ENCODE assay signal across 8 cellular contexts in genomic region chr6:33275795-33276580, GRCh38. TPM values are rescaled to one million over a fixed set of nuclear protein-coding genes. Genes with fewer than 3 reads are reported as not detected.
DNase-seq lines count a peak whose midpoint lies in the region; ATAC-seq, FAIRE-seq and TF ChIP-seq lines count a peak whose summit lies in the region.
"Not testable (repeated sequence)": the region's sequence is repeated elsewhere in the genome, so short reads cannot be mapped to it uniquely, and the experiment has no call there.

No MANE protein-coding gene starts in this region.

- H3K9ac ChIP-seq in HUES64 (ENCODE audit: low read depth, low read length): peak overlapping the region; percentile 97
- peak overlapping the region; percentile 42 for H3K9ac ChIP-seq in endodermal cell (ENCODE audit: extremely low read depth, low read length, poor library complexity, severe bottlenecking)
- H3K9ac ChIP-seq in keratinocyte (ENCODE audit: control insufficient read depth, extremely low read depth, insufficient read depth, low read length): peak overlapping the region; percentile 57
- peak overlapping the region; percentile 61 for H3K9ac ChIP-seq in neuronal stem cell (ENCODE audit: low read depth, low read length, poor library complexity)

- not testable (repeated sequence) for H4K8ac ChIP-seq in neuronal stem cell (ENCODE audit: low read depth, low read length)

- H3K4me1 Mint-ChIP-seq in CD4-positive, alpha-beta memory T cell: peaks cover 39 to 92% (median 65%) of the 10 kb centered on the region in 4 donors
- peaks cover 43% of the 10 kb centered on the region for H3K4me1 Mint-ChIP-seq in T-helper 1 cell treated with Interleukin-12 subunit alpha and Interleukin-12 subunit beta and Interleukin-4 antibody, amounts not matched to agents 30 μg/mL and 1 μg/mL, for 36 hours (ENCODE audit: low read depth)
- H3K4me1 Mint-ChIP-seq in activated naive CD8-positive, alpha-beta T cell treated with anti-CD3 and anti-CD28 coated beads, Interleukin-2, amount 50 U/mL, for 24 hours: peaks cover 61% of the 10 kb centered on the region
- H3K4me1 Mint-ChIP-seq in endodermal cell: peaks cover 35% of the 10 kb centered on the region

- H3K79me1 ChIP-seq in neuronal stem cell (ENCODE audit: low read depth, low read length): not testable (repeated sequence)

- not testable (repeated sequence) for H2AFZ ChIP-seq in keratinocyte (ENCODE audit: control insufficient read depth, low read length); neuronal stem cell (ENCODE audit: low read length)

- H2BK5ac ChIP-seq in neuronal stem cell (ENCODE audit: low read length): not testable (repeated sequence)

- peaks cover 73% of the 10 kb centered on the region for H3K4me1 ChIP-seq in CD4-positive, alpha-beta memory T cell (ENCODE audit: insufficient read depth, low read length)
- peaks cover 21% of the 10 kb centered on the region for H3K4me1 ChIP-seq in HUES64 (ENCODE audit: insufficient read depth, low read length)
- H3K4me1 ChIP-seq in endodermal cell (ENCODE audit: control insufficient read depth, insufficient read depth, low read length): not testable (repeated sequence)
- H3K4me1 ChIP-seq in keratinocyte (ENCODE audit: control insufficient read depth, extremely low read depth, insufficient read depth, low read length): peaks cover 31% of the 10 kb centered on the region
- peaks cover 20 to 27% of the 10 kb centered on the region in 2 donors for H3K4me1 ChIP-seq in neuronal stem cell (ENCODE audit: control insufficient read depth in 2 of 2, insufficient read depth in 1 of 2, low read depth in 1 of 2, low read length in 2 of 2)
- H3K4me1 ChIP-seq in suprapubic skin: peaks cover 64% of the 10 kb centered on the region

- not testable (repeated sequence) for H2BK12ac ChIP-seq in neuronal stem cell (ENCODE audit: low read length)

- H3K4me3 Mint-ChIP-seq in CD4-positive, alpha-beta memory T cell: peak overlapping the region; percentile 69 to 92 (median 84)
- H3K4me3 Mint-ChIP-seq in T-helper 1 cell treated with Interleukin-12 subunit alpha and Interleukin-12 subunit beta and Interleukin-4 antibody, amounts not matched to agents 30 μg/mL and 1 μg/mL, for 36 hours: peak overlapping the region; percentile 83
- H3K4me3 Mint-ChIP-seq in activated naive CD8-positive, alpha-beta T cell treated with anti-CD3 and anti-CD28 coated beads, Interleukin-2, amount 50 U/mL, for 24 hours: peak overlapping the region; percentile 99
- peak overlapping the region; percentile 98 for H3K4me3 Mint-ChIP-seq in endodermal cell

- dilution Hi-C loops in keratinocyte (cut with MboI; ENCODE audit: extremely low pct_ligation_motif_present, low sequenced_read_pairs): not testable (repeated sequence)

- not testable (repeated sequence) for H3K23ac ChIP-seq in neuronal stem cell (ENCODE audit: low read depth, low read length, poor library complexity)

- TF ChIP-seq CTCF in endodermal cell (conservative IDR thresholded peaks at IDR 0.05); keratinocyte (optimal IDR thresholded peaks at IDR 0.05 in 1 of 3, IDR thresholded peaks at IDR 0.05 in 1 of 3, conservative IDR thresholded peaks at IDR 0.05 in 1 of 3; ENCODE audit: extremely low read depth in 1 of 3, insufficient read depth in 2 of 3, low read length in 3 of 3); suprapubic skin (IDR thresholded peaks at IDR 0.05): not testable (repeated sequence)

- H3K18ac ChIP-seq in neuronal stem cell (ENCODE audit: low read length): not testable (repeated sequence)

- peaks cover 21 to 73% of the 10 kb centered on the region in 2 donors for H3K36me3 Mint-ChIP-seq in CD4-positive, alpha-beta memory T cell
- H3K36me3 Mint-ChIP-seq in T-helper 1 cell treated with Interleukin-12 subunit alpha and Interleukin-12 subunit beta and Interleukin-4 antibody, amounts not matched to agents 30 μg/mL and 1 μg/mL, for 36 hours (ENCODE audit: low read depth): peaks cover 58% of the 10 kb centered on the region
- peaks cover 54% of the 10 kb centered on the region for H3K36me3 Mint-ChIP-seq in activated naive CD8-positive, alpha-beta T cell treated with anti-CD3 and anti-CD28 coated beads, Interleukin-2, amount 50 U/mL, for 24 hours (ENCODE audit: low read depth)
- H3K36me3 Mint-ChIP-seq in endodermal cell (ENCODE audit: low read depth): peaks cover 58% of the 10 kb centered on the region

- peaks cover 36% of the 10 kb centered on the region for H4K20me1 ChIP-seq in keratinocyte (ENCODE audit: control insufficient read depth, extremely low read depth, insufficient read depth, low read length)

- H3K27ac ChIP-seq in CD4-positive, alpha-beta memory T cell (ENCODE audit: low read depth, low read length): peak overlapping the region; percentile 82
- H3K27ac ChIP-seq in HUES64 (ENCODE audit: low read depth, low read length) (peak overlapping the region; percentile 97), endodermal cell (ENCODE audit: low read depth, low read length) (peak overlapping the region; percentile 77), keratinocyte (ENCODE audit: control insufficient read depth, insufficient read depth, low read length) (peak overlapping the region; percentile 8), neuronal stem cell (replicated peaks; ENCODE audit: low read length) (peak overlapping the region; percentile 89), suprapubic skin (peak overlapping the region; percentile 92)

- not testable (repeated sequence) for FAIRE-seq in keratinocyte (lab: Jason Lieb, UNC)

- H3K9me3 ChIP-seq in CD4-positive, alpha-beta memory T cell (ENCODE audit: control insufficient read depth in 1 of 2, low read length in 2 of 2); HUES64 (ENCODE audit: insufficient read depth, low read depth, low read length); endodermal cell (ENCODE audit: control insufficient read depth, low read length); keratinocyte (ENCODE audit: control insufficient read depth, low read depth, low read length); neuronal stem cell (replicated peaks in 1 of 2; ENCODE audit: control insufficient read depth in 2 of 2, insufficient read depth in 1 of 2, low read depth in 1 of 2, low read length in 2 of 2); suprapubic skin: not testable (repeated sequence)

- not testable (repeated sequence) for ATAC-seq in activated naive CD8-positive, alpha-beta T cell treated with anti-CD3 and anti-CD28 coated beads, Interleukin-2, amount 50 U/mL, for 24 hours

- not testable (repeated sequence) for H2BK15ac ChIP-seq in neuronal stem cell (ENCODE audit: low read length)

- H3K36me3 ChIP-seq in CD4-positive, alpha-beta memory T cell (ENCODE audit: insufficient read depth, low read length): peaks cover 41% of the 10 kb centered on the region
- H3K36me3 ChIP-seq in HUES64 (ENCODE audit: insufficient read depth, low read length) (peaks cover 68% of the 10 kb centered on the region), endodermal cell (ENCODE audit: control insufficient read depth, insufficient read depth, low read length) (peaks cover 66% of the 10 kb centered on the region), keratinocyte (ENCODE audit: control insufficient read depth in 2 of 2, extremely low read depth in 1 of 2, insufficient read depth in 2 of 2, low read length in 2 of 2) (peaks cover 30 to 51% of the 10 kb centered on the region in 2 experiments), neuronal stem cell (replicated peaks in 1 of 2; ENCODE audit: control insufficient read depth in 2 of 2, insufficient read depth in 2 of 2, low read length in 2 of 2) (peaks cover 44 to 77% of the 10 kb centered on the region in 2 donors), suprapubic skin (peaks cover 50% of the 10 kb centered on the region)

- not testable (repeated sequence) for H4K91ac ChIP-seq in neuronal stem cell (ENCODE audit: low read depth, low read length, poor library complexity)

- WGBS in HUES64: 76% methylated on average over 12 of the region's 16 CpGs
- WGBS in endodermal cell (ENCODE audit: insufficient coverage in 1 of 2, insufficient read length in 1 of 2), 2 experiments: 80 to 88% methylated on average over 5 to 16 of the region's 16 CpGs
- WGBS in neuronal stem cell (ENCODE audit: extremely low coverage in 2 of 2, insufficient read length in 2 of 2, insufficient replicate concordance in 1 of 2), 2 donors: no CpG with 5 or more reads among the region's 16 CpGs
- WGBS in suprapubic skin: 67% methylated on average over 16 of the region's 16 CpGs

- H3K27me3 Mint-ChIP-seq in CD4-positive, alpha-beta memory T cell; T-helper 1 cell treated with Interleukin-12 subunit alpha and Interleukin-12 subunit beta and Interleukin-4 antibody, amounts not matched to agents 30 μg/mL and 1 μg/mL, for 36 hours (ENCODE audit: low read depth); activated naive CD8-positive, alpha-beta T cell treated with anti-CD3 and anti-CD28 coated beads, Interleukin-2, amount 50 U/mL, for 24 hours; endodermal cell (ENCODE audit: insufficient read depth): not testable (repeated sequence)

- H3K9me3 Mint-ChIP-seq in CD4-positive, alpha-beta memory T cell; T-helper 1 cell treated with Interleukin-12 subunit alpha and Interleukin-12 subunit beta and Interleukin-4 antibody, amounts not matched to agents 30 μg/mL and 1 μg/mL, for 36 hours; activated naive CD8-positive, alpha-beta T cell treated with anti-CD3 and anti-CD28 coated beads, Interleukin-2, amount 50 U/mL, for 24 hours; endodermal cell: not testable (repeated sequence)

- peak overlapping the region; percentile 63 to 97 (median 94) for H3K27ac Mint-ChIP-seq in CD4-positive, alpha-beta memory T cell
- peak overlapping the region; percentile 87 for H3K27ac Mint-ChIP-seq in T-helper 1 cell treated with Interleukin-12 subunit alpha and Interleukin-12 subunit beta and Interleukin-4 antibody, amounts not matched to agents 30 μg/mL and 1 μg/mL, for 36 hours
- peak overlapping the region; percentile 100 for H3K27ac Mint-ChIP-seq in activated naive CD8-positive, alpha-beta T cell treated with anti-CD3 and anti-CD28 coated beads, Interleukin-2, amount 50 U/mL, for 24 hours
- H3K27ac Mint-ChIP-seq in endodermal cell: peak overlapping the region; percentile 91

- H2AK5ac ChIP-seq in neuronal stem cell (ENCODE audit: low read depth, low read length): not testable (repeated sequence)

- CTCF ChIA-PET in CD4-positive, alpha-beta memory T cell (lab: Charles Lee; ENCODE audit: partially characterized antibody): interaction anchor here (0.6 to 4.2 kb wide), 7 partner anchors 13 to 149 kb away, joined by 4 to 32 read pairs (median 8); partner anchors contain the start of genes PFDN6 and WDR46

- intact Hi-C loops in CD4-positive, alpha-beta memory T cell (cut with micrococcal nuclease): loop anchor here (10.0 kb wide), 2 partner anchors 299 to 1301 kb away; partner anchors contain the start of gene DXO

- not testable (repeated sequence) for TF ChIP-seq EP300 in suprapubic skin (IDR thresholded peaks at IDR 0.05)

- not testable (repeated sequence) for TF ChIP-seq POLR2A in suprapubic skin (IDR thresholded peaks at IDR 0.05)

- POLR2A ChIA-PET in CD4-positive, alpha-beta memory T cell (lab: Charles Lee; ENCODE audit: partially characterized antibody): interaction anchor here (0.9 to 8.8 kb wide), 20 partner anchors 9 to 1611 kb away, joined by 3 to 220 read pairs (median 14); partner anchors contain the start of genes CUTA, GPANK1, PFDN6 and RGL2

- H3K4me2 ChIP-seq in keratinocyte (ENCODE audit: control insufficient read depth, extremely low read depth, insufficient read depth, low read depth, low read length) (peak overlapping the region; percentile 93), neuronal stem cell (ENCODE audit: insufficient read depth, low read length, poor library complexity, severe bottlenecking) (peak overlapping the region; percentile 88)

- not testable (repeated sequence) for H3K14ac ChIP-seq in neuronal stem cell (ENCODE audit: low read length)

- not testable (repeated sequence) for H3K27me3 ChIP-seq in CD4-positive, alpha-beta memory T cell (ENCODE audit: insufficient read depth, low read length); HUES64 (ENCODE audit: insufficient read depth, low read length); endodermal cell (ENCODE audit: control insufficient read depth, insufficient read depth, low read length, poor library complexity, severe bottlenecking); keratinocyte (ENCODE audit: control insufficient read depth, extremely low read depth, insufficient read depth, low read length); neuronal stem cell (ENCODE audit: control insufficient read depth in 3 of 3, insufficient read depth in 3 of 3, low read depth in 1 of 3, low read length in 3 of 3); suprapubic skin

- H3K4ac ChIP-seq in neuronal stem cell (ENCODE audit: low read length): not testable (repeated sequence)

- peak overlapping the region in 1 of 2 donors; percentile 79 for H3K4me3 ChIP-seq in CD4-positive, alpha-beta memory T cell (ENCODE audit: low read length in 2 of 2)
- H3K4me3 ChIP-seq in HUES64 (ENCODE audit: low read length): peak overlapping the region; percentile 79
- peak overlapping the region; percentile 98 for H3K4me3 ChIP-seq in endodermal cell (ENCODE audit: low read length)
- H3K4me3 ChIP-seq in keratinocyte (ENCODE audit: control insufficient read depth in 2 of 3, extremely low read depth in 1 of 3, insufficient read depth in 2 of 3, low read depth in 1 of 3, low read length in 3 of 3): peak overlapping the region in 2 of 3 experiments; percentile 25 to 100
- peak overlapping the region in 1 of 2 donors; percentile 42 for H3K4me3 ChIP-seq in neuronal stem cell (ENCODE audit: low read length in 2 of 2)
- peak overlapping the region; percentile 83 for H3K4me3 ChIP-seq in suprapubic skin

- not testable (repeated sequence) for H3K9me1 ChIP-seq in keratinocyte (ENCODE audit: control insufficient read depth, extremely low read depth, insufficient read depth, low read length)

- DNase-seq in CD4-positive, alpha-beta memory T cell; activated naive CD8-positive, alpha-beta T cell treated with anti-CD3 and anti-CD28 coated beads, Interleukin-2, amount 50 U/mL, for 24 hours; endodermal cell; keratinocyte (ENCODE audit: low read depth, low spot score); neuronal stem cell (ENCODE audit: low spot score): not testable (repeated sequence)
- DNase-seq in suprapubic skin (ENCODE audit: low spot score in 2 of 2): peak in 1 of 2 donors; percentile 39

- not testable (repeated sequence) for H2BK120ac ChIP-seq in neuronal stem cell (ENCODE audit: low read depth, low read length)

- peaks cover 46% of the 10 kb centered on the region for H3K79me2 ChIP-seq in keratinocyte (ENCODE audit: control insufficient read depth, insufficient read depth, low read length)

RNA-seq across cellular contexts. Expression of gene B3GALT4, which starts 0.9 kb away (rescaled TPM):
- total RNA-seq in CD4-positive, alpha-beta memory T cell: 10 to 100 TPM; 43.3 to 46.7 TPM
- polyA plus RNA-seq in CD4-positive, alpha-beta memory T cell: 10 to 100 TPM; 22.2 to 30.5 TPM
- 1.5 TPM for polyA plus RNA-seq in HUES64 (2013, experiment 1 of 2)
- polyA plus RNA-seq in HUES64 (2013, experiment 2 of 2): 2.3 TPM
- 1 to 10 TPM; 3.9 to 5.5 TPM for total RNA-seq in endodermal cell
- 3.5 TPM for polyA plus RNA-seq in endodermal cell (2013, experiment 1 of 2)
- polyA plus RNA-seq in endodermal cell (2013, experiment 2 of 2): 3.2 TPM
- 0.31 to 0.61 TPM (median 0.49 TPM) in 3 replicates for polyA plus RNA-seq in keratinocyte
- polyA plus RNA-seq in keratinocyte (2011; ENCODE audit: low read depth): 1.6 TPM
- polyA plus RNA-seq in keratinocyte (2011; cell fraction: cytosol; rRNA removed): 0.18 and 0.52 TPM in 2 replicates
- polyA plus RNA-seq in keratinocyte (2011; cell fraction: nucleus; rRNA removed): 0.23 and 0.42 TPM in 2 replicates
- polyA plus RNA-seq in keratinocyte (2012; ENCODE audit: low replicate concordance): 0.73 and 3.6 TPM in 2 replicates
- polyA minus RNA-seq in keratinocyte: 0.19 to 0.82 TPM (median 0.66 TPM) in 3 replicates
- polyA minus RNA-seq in keratinocyte (2011; cell fraction: cytosol; rRNA and poly(A)+ RNA removed): not detected
- polyA minus RNA-seq in keratinocyte (2011; cell fraction: nucleus; rRNA and poly(A)+ RNA removed): 0.78 and 0.95 TPM in 2 replicates
- polyA plus RNA-seq in neuronal stem cell (2013, experiment 1 of 2): 1.3 TPM
- 1.4 TPM for polyA plus RNA-seq in neuronal stem cell (2013, experiment 2 of 2)
- 10 to 100 TPM; 16.6 to 26.2 (median 18.2) TPM for total RNA-seq in suprapubic skin

RNA-seq across cellular contexts. Expression of gene RPS18, which starts 4.1 kb away (rescaled TPM):
- total RNA-seq in CD4-positive, alpha-beta memory T cell: 1,000 to 10,000 TPM; 3,264 to 3,439 TPM
- polyA plus RNA-seq in CD4-positive, alpha-beta memory T cell: 1,000 to 10,000 TPM; 8,832 to 8,968 TPM
- 3,079 TPM for polyA plus RNA-seq in HUES64 (2013, experiment 1 of 2)
- 3,172 TPM for polyA plus RNA-seq in HUES64 (2013, experiment 2 of 2)
- total RNA-seq in endodermal cell (1,000 to 10,000 TPM; 2,541 to 3,009 TPM), suprapubic skin (1,000 to 10,000 TPM; 2,261 to 4,381 (median 4,042) TPM)
- polyA plus RNA-seq in endodermal cell (2013, experiment 1 of 2): 3,245 TPM
- polyA plus RNA-seq in endodermal cell (2013, experiment 2 of 2): 3,023 TPM
- 5,669 to 7,560 TPM (median 6,374 TPM) in 3 replicates for polyA plus RNA-seq in keratinocyte
- 5,131 TPM for polyA plus RNA-seq in keratinocyte (2011; ENCODE audit: low read depth)
- polyA plus RNA-seq in keratinocyte (2011; cell fraction: cytosol; rRNA removed): 8,032 and 8,200 TPM in 2 replicates
- polyA plus RNA-seq in keratinocyte (2011; cell fraction: nucleus; rRNA removed): 2,373 and 2,480 TPM in 2 replicates
- 5,588 and 7,887 TPM in 2 replicates for polyA plus RNA-seq in keratinocyte (2012; ENCODE audit: low replicate concordance)
- polyA minus RNA-seq in keratinocyte: 1,658 to 4,031 TPM (median 3,145 TPM) in 3 replicates
- 1,661 TPM for polyA minus RNA-seq in keratinocyte (2011; cell fraction: cytosol; rRNA and poly(A)+ RNA removed)
- polyA minus RNA-seq in keratinocyte (2011; cell fraction: nucleus; rRNA and poly(A)+ RNA removed): 306 and 457 TPM in 2 replicates
- 7,654 TPM for polyA plus RNA-seq in neuronal stem cell (2013, experiment 1 of 2)
- 7,710 TPM for polyA plus RNA-seq in neuronal stem cell (2013, experiment 2 of 2)

RNA-seq across cellular contexts. Expression of gene VPS52, which starts 4.3 kb away (rescaled TPM):
- 10 to 100 TPM; 89.4 to 95.7 TPM for total RNA-seq in CD4-positive, alpha-beta memory T cell
- 10 to 100 TPM; 13.4 to 18.6 TPM for polyA plus RNA-seq in CD4-positive, alpha-beta memory T cell
- 35.7 TPM for polyA plus RNA-seq in HUES64 (2013, experiment 1 of 2)
- 35.3 TPM for polyA plus RNA-seq in HUES64 (2013, experiment 2 of 2)
- 10 to 100 TPM; 51.4 to 63.9 TPM for total RNA-seq in endodermal cell
- polyA plus RNA-seq in endodermal cell (2013, experiment 1 of 2): 63.6 TPM
- 53.0 TPM for polyA plus RNA-seq in endodermal cell (2013, experiment 2 of 2)
- 36.2 to 48.7 TPM (median 40.6 TPM) in 3 replicates for polyA plus RNA-seq in keratinocyte
- polyA plus RNA-seq in keratinocyte (2011; ENCODE audit: low read depth): 29.3 TPM
- 21.9 and 23.3 TPM in 2 replicates for polyA plus RNA-seq in keratinocyte (2011; cell fraction: cytosol; rRNA removed)
- 113 and 123 TPM in 2 replicates for polyA plus RNA-seq in keratinocyte (2011; cell fraction: nucleus; rRNA removed)
- polyA plus RNA-seq in keratinocyte (2012; ENCODE audit: low replicate concordance): 22.7 and 25.3 TPM in 2 replicates
- polyA minus RNA-seq in keratinocyte: 52.6 to 68.9 TPM (median 66.8 TPM) in 3 replicates
- 35.1 TPM for polyA minus RNA-seq in keratinocyte (2011; cell fraction: cytosol; rRNA and poly(A)+ RNA removed)
- 42.5 and 53.4 TPM in 2 replicates for polyA minus RNA-seq in keratinocyte (2011; cell fraction: nucleus; rRNA and poly(A)+ RNA removed)
- 41.1 TPM for polyA plus RNA-seq in neuronal stem cell (2013, experiment 1 of 2)
- polyA plus RNA-seq in neuronal stem cell (2013, experiment 2 of 2): 41.5 TPM
- 10 to 100 TPM; 44.4 to 75.1 (median 59.0) TPM for total RNA-seq in suprapubic skin

RNA-seq across cellular contexts. Expression of gene WDR46, which starts 13.1 kb away (rescaled TPM):
- total RNA-seq in CD4-positive, alpha-beta memory T cell: 10 to 100 TPM; 60.8 to 66.1 TPM
- polyA plus RNA-seq in CD4-positive, alpha-beta memory T cell: 10 to 100 TPM; 65.8 to 88.9 TPM
- polyA plus RNA-seq in HUES64 (2013, experiment 1 of 2): 69.4 TPM
- polyA plus RNA-seq in HUES64 (2013, experiment 2 of 2): 54.5 TPM
- total RNA-seq in endodermal cell (10 to 100 TPM; 42.9 to 62.5 TPM), suprapubic skin (10 to 100 TPM; 41.3 to 67.2 (median 50.2) TPM)
- 41.0 TPM for polyA plus RNA-seq in endodermal cell (2013, experiment 1 of 2)
- polyA plus RNA-seq in endodermal cell (2013, experiment 2 of 2): 32.0 TPM
- 43.0 to 49.3 TPM (median 45.0 TPM) in 3 replicates for polyA plus RNA-seq in keratinocyte
- polyA plus RNA-seq in keratinocyte (2011; ENCODE audit: low read depth): 55.5 TPM
- polyA plus RNA-seq in keratinocyte (2011; cell fraction: cytosol; rRNA removed): 23.2 and 40.6 TPM in 2 replicates
- polyA plus RNA-seq in keratinocyte (2011; cell fraction: nucleus; rRNA removed): 59.1 and 59.7 TPM in 2 replicates
- 43.3 and 58.7 TPM in 2 replicates for polyA plus RNA-seq in keratinocyte (2012; ENCODE audit: low replicate concordance)
- 52.5 to 66.9 TPM (median 62.3 TPM) in 3 replicates for polyA minus RNA-seq in keratinocyte
- polyA minus RNA-seq in keratinocyte (2011; cell fraction: cytosol; rRNA and poly(A)+ RNA removed): 66.4 TPM
- polyA minus RNA-seq in keratinocyte (2011; cell fraction: nucleus; rRNA and poly(A)+ RNA removed): 28.2 and 33.5 TPM in 2 replicates
- polyA plus RNA-seq in neuronal stem cell (2013, experiment 1 of 2): 31.2 TPM
- polyA plus RNA-seq in neuronal stem cell (2013, experiment 2 of 2): 30.9 TPM

RNA-seq across cellular contexts. Expression of gene PFDN6, which starts 13.4 kb away (rescaled TPM):
- 10 to 100 TPM; 43.6 to 45.5 TPM for total RNA-seq in CD4-positive, alpha-beta memory T cell
- polyA plus RNA-seq in CD4-positive, alpha-beta memory T cell: 10 to 100 TPM; 33.1 to 36.7 TPM
- 90.9 TPM for polyA plus RNA-seq in HUES64 (2013, experiment 1 of 2)
- 95.3 TPM for polyA plus RNA-seq in HUES64 (2013, experiment 2 of 2)
- total RNA-seq in endodermal cell (10 to 100 TPM; 69.9 to 86.4 TPM), suprapubic skin (10 to 100 TPM; 20.5 to 31.5 (median 22.3) TPM)
- polyA plus RNA-seq in endodermal cell (2013, experiment 1 of 2): 91.1 TPM
- 84.9 TPM for polyA plus RNA-seq in endodermal cell (2013, experiment 2 of 2)
- polyA plus RNA-seq in keratinocyte: 68.3 to 106 TPM (median 68.5 TPM) in 3 replicates
- 80.6 TPM for polyA plus RNA-seq in keratinocyte (2011; ENCODE audit: low read depth)
- 58.1 and 84.8 TPM in 2 replicates for polyA plus RNA-seq in keratinocyte (2011; cell fraction: cytosol; rRNA removed)
- polyA plus RNA-seq in keratinocyte (2011; cell fraction: nucleus; rRNA removed): 54.4 and 66.0 TPM in 2 replicates
- polyA plus RNA-seq in keratinocyte (2012; ENCODE audit: low replicate concordance): 97.1 and 119 TPM in 2 replicates
- 7.9 to 25.1 TPM (median 15.5 TPM) in 3 replicates for polyA minus RNA-seq in keratinocyte
- polyA minus RNA-seq in keratinocyte (2011; cell fraction: cytosol; rRNA and poly(A)+ RNA removed): 29.5 TPM
- polyA minus RNA-seq in keratinocyte (2011; cell fraction: nucleus; rRNA and poly(A)+ RNA removed): 6.6 and 8.8 TPM in 2 replicates
- polyA plus RNA-seq in neuronal stem cell (2013, experiment 1 of 2): 63.9 TPM
- polyA plus RNA-seq in neuronal stem cell (2013, experiment 2 of 2): 63.8 TPM

Comparison
In these comparisons a context has a peak if more than half of its experiments do, and no peak if none do; other contexts are left out.
1. H3K27ac ChIP-seq: peak in every context shown above with its lines; median percentile 97 in HUES64; 92 in suprapubic skin; 89 in neuronal stem cell; 82 in CD4-positive, alpha-beta memory T cell; 77 in endodermal cell; 8 in keratinocyte.
2. H3K9ac ChIP-seq: peak in every context shown above with its lines; median percentile 97 in HUES64; 61 in neuronal stem cell; 57 in keratinocyte; 42 in endodermal cell.